8 cellular contexts compared by ENCODE assay signal in the genomic region with DNA sequence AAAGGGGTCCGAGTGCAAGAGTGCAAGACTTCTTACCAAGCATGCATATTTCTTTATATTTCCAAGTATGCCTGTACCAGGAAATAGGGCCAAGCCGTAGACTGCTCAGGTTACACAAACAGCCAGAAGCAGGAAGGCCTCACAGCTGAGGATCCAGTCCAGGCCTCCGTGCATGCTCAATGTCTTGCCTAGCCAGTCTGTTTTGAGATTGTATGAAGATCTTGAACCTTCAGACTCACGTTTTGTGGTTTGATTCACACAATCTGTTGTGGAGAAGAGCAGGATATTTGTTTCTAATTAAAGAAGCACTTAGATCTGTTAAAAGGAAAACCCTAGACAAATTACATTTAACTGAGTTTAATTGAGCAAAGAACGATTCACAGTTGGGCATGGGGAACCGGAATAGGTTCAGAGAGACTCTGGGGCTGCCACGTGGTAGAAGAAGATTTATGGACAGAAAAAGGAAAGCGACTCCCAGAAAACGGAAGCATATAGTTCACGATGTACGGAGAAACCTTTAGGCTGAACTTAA. TPM values are rescaled to one million over a fixed set of nuclear protein-coding genes. Genes with fewer than 3 reads are reported as not detected.
A peak's percentile ranks its signal among the peaks of the same experiment; 100 is the strongest.
DNase-seq lines count a peak whose midpoint lies in the region; ATAC-seq, FAIRE-seq and TF ChIP-seq lines count a peak whose summit lies in the region.

No MANE protein-coding gene starts in this region.

- H3K36me3 ChIP-seq in K562 (ENCODE audit: control insufficient read depth, insufficient read depth, low read length) = peaks cover under 1% of the 10 kb centered on the region; the same call in 1 of the 3 replicates
- H3K36me3 ChIP-seq in smooth muscle cell (ENCODE audit: low read depth) = no peaks in the 10 kb centered on the region

- in situ Hi-C loops in K562 (cut with MboI) = no loop called here

- peak overlapping the region; percentile 92 to 99 (median 95) for H3K27ac Mint-ChIP-seq in CD14-positive monocyte

- DNase-seq in CD14-positive monocyte (ENCODE audit: low spot score) (no peak), HEK293T (ENCODE audit: extremely low spot score) (peak; percentile 50), NCI-H69 (lab: John Stamatoyannopoulos, UW) (peak; percentile 83), K562 (ENCODE audit: extremely low read depth in 1 of 4, low spot score in 3 of 4) (peak; percentile 42 to 85 (median 54)), islet precursor cell (peak; percentile 76), smooth muscle cell (lab: John Stamatoyannopoulos, UW; ENCODE audit: unreplicated experiment) (no peak), GM12892 (ENCODE audit: insufficient read length) (no peak)
- no peak for DNase-seq in activated CD8-positive, alpha-beta memory T cell treated with anti-CD3 and anti-CD28 coated beads for 24 hours

- no peak for TF ChIP-seq CTCF in CD14-positive monocyte (IDR thresholded peaks at IDR 0.05)
- no peak for TF ChIP-seq CTCF in K562 (IDR thresholded peaks at IDR 0.05 in 2 of 3, conservative IDR thresholded peaks at IDR 0.05 in 1 of 3; ENCODE audit: insufficient read depth in 2 of 3, low read depth in 1 of 3, low read length in 3 of 3)
- no peak for TF ChIP-seq CTCF in smooth muscle cell (IDR thresholded peaks at IDR 0.05; ENCODE audit: borderline replicate concordance, insufficient read depth, poor library complexity, severe bottlenecking)

- peak overlapping the region; percentile 91 for H3K27ac ChIP-seq in K562 (ENCODE audit: extremely low read depth, low read depth, low read length)
- H3K27ac ChIP-seq in smooth muscle cell (ENCODE audit: low read depth) = peak overlapping the region; percentile 82

- H4K20me1 ChIP-seq in K562 (replicated peaks; ENCODE audit: control insufficient read depth, insufficient read depth, low read length) = no peaks in the 10 kb centered on the region; the same call in 1 of the 2 replicates
- H4K20me1 ChIP-seq in smooth muscle cell (ENCODE audit: low read depth) = no peaks in the 10 kb centered on the region

- no peak for TF ChIP-seq POLR2A in K562 (conservative IDR thresholded peaks at IDR 0.05)
- TF ChIP-seq POLR2A in GM12892 (IDR thresholded peaks at IDR 0.05; ENCODE audit: low read depth, low read length) = no peak

- ATAC-seq in K562 = peak; percentile 84

- CTCF ChIA-PET in HEK293T (lab: Yijun Ruan, JAX) (interaction anchor here (0.6 to 3.3 kb wide), 8 partner anchors 10 to 663 kb away, joined by 3 to 33 read pairs (median 3); no protein-coding TSS in a partner anchor), K562 (lab: Yijun Ruan, JAX; ENCODE audit: low intra/inter-chr PET ratio) (no interaction called here)

- intact Hi-C loops in CD14-positive monocyte (cut with micrococcal nuclease) (loop anchor here in 1 of 2 donors (10.0 kb wide), 1 partner anchor 112 kb away; a partner anchor contains a TSS), K562 (cut with micrococcal nuclease) (loop anchor here (2.0 to 5.0 kb wide), 2 partner anchors 16 to 486 kb away; a partner anchor contains a TSS)

- POLR2A ChIA-PET in HEK293T (lab: Yijun Ruan, JAX) = interaction anchor here (0.9 to 1.9 kb wide), 11 partner anchors 8 to 707 kb away, joined by 3 to 19 read pairs (median 4); a partner anchor contains a TSS
- POLR2A ChIA-PET in K562 (lab: Yijun Ruan, JAX) = interaction anchor here (0.6 to 1.8 kb wide), 5 partner anchors 8 to 1425 kb away, joined by 3 to 6 read pairs (median 3); a partner anchor contains a TSS

- 2% methylated on average over 11 of the region's 11 CpGs for WGBS in K562 (ENCODE audit: insufficient coverage, low coverage, missing lambda C conversion rate)
- 67% methylated on average over 11 of the region's 11 CpGs for WGBS in smooth muscle cell (ENCODE audit: low lambda C conversion rate)

- H3K9me3 ChIP-seq in K562 (replicated peaks; ENCODE audit: control insufficient read depth, insufficient read depth, low read depth, low read length) (no peaks in the 10 kb centered on the region), smooth muscle cell (replicated peaks; ENCODE audit: low read depth) (no peaks in the 10 kb centered on the region)

- H3K4me2 ChIP-seq in K562 (ENCODE audit: insufficient read depth, low read length) (peak overlapping the region; percentile 91), smooth muscle cell (peak overlapping the region; percentile 87)

- H3K79me2 ChIP-seq in K562 (ENCODE audit: control insufficient read depth, insufficient read depth, low read length) (peaks cover 49% of the 10 kb centered on the region; the same call in 2 of the 3 replicates), smooth muscle cell (ENCODE audit: low read depth) (peaks cover 7% of the 10 kb centered on the region)

- no peaks in the 10 kb centered on the region for H3K9me1 ChIP-seq in K562 (ENCODE audit: control insufficient read depth, insufficient read depth, low read length)

- no peaks in the 10 kb centered on the region for H3K9me3 Mint-ChIP-seq in CD14-positive monocyte

- peak; percentile 27; the same call in 1 of the 2 replicates for TF ChIP-seq EP300 in K562 (IDR thresholded peaks at IDR 0.05; ENCODE audit: low read length)

- peaks cover 0 to 1% (median 0%) of the 10 kb centered on the region in 3 donors for H3K27me3 Mint-ChIP-seq in CD14-positive monocyte (ENCODE audit: low read depth in 3 of 3)

- BruUV-seq in K562 (replicated peaks; lab: Mats Ljungman, UMichigan) = no TSS peak

- H3K4me3 Mint-ChIP-seq in CD14-positive monocyte = peak overlapping the region; percentile 96 to 100

- H3K9ac ChIP-seq in K562 (ENCODE audit: insufficient read depth in 1 of 2, low read depth in 2 of 2, low read length in 2 of 2) (peak overlapping the region; percentile 79 to 80; a peak in 3 of 4 replicates), smooth muscle cell (ENCODE audit: low read depth) (peak overlapping the region; percentile 63)

- H3K27me3 ChIP-seq in K562 (ENCODE audit: control insufficient read depth in 2 of 2, insufficient read depth in 2 of 2, low read length in 2 of 2) = no peaks in the 10 kb centered on the region
- no peaks in the 10 kb centered on the region for H3K27me3 ChIP-seq in smooth muscle cell (ENCODE audit: low read depth)

- no peak for TF ChIP-seq RAD21 in K562 (CRISPR knock-in tag; conservative IDR thresholded peaks at IDR 0.05 in 1 of 2, IDR thresholded peaks at IDR 0.05 in 1 of 2)

- H3K4me1 ChIP-seq in K562 (replicated peaks in 1 of 2; ENCODE audit: control insufficient read depth in 2 of 2, insufficient read depth in 2 of 2, low read length in 2 of 2) = peaks cover 21 to 47% of the 10 kb centered on the region in 2 experiments
- H3K4me1 ChIP-seq in smooth muscle cell (ENCODE audit: low read depth) = peaks cover 19% of the 10 kb centered on the region

- H3K4me1 Mint-ChIP-seq in CD14-positive monocyte = peaks cover 49% of the 10 kb centered on the region

- H3F3A ChIP-seq in smooth muscle cell (ENCODE audit: low read depth) = peaks cover 12% of the 10 kb centered on the region

- FAIRE-seq in K562 (lab: Jason Lieb, UNC) (peak; percentile 92), GM12892 (lab: Jason Lieb, UNC) (no peak)

- H2AFZ ChIP-seq in K562 (ENCODE audit: low read depth, low read length) = peak overlapping the region; percentile 98
- H2AFZ ChIP-seq in smooth muscle cell (ENCODE audit: low read depth) = peak overlapping the region; percentile 89

- peaks cover 2 to 16% of the 10 kb centered on the region in 2 donors for H3K36me3 Mint-ChIP-seq in CD14-positive monocyte

- peak overlapping the region; percentile 44 for H3K4me3 ChIP-seq in K562
- peak overlapping the region; percentile 52 for H3K4me3 ChIP-seq in smooth muscle cell

TF ChIP-seq in HEK293T, 16 proteins besides CTCF, POLR2A, EP300 and RAD21 (continues in another document):
- no peak for TF ChIP-seq BHLHE40 (IDR thresholded peaks at IDR 0.05; ENCODE audit: borderline replicate concordance)

TF ChIP-seq in K562, 482 proteins besides CTCF, POLR2A, EP300 and RAD21 (continues in another document):
- TF ChIP-seq MCM3 (IDR thresholded peaks at IDR 0.05) (no peak), MEIS2 (IDR thresholded peaks at IDR 0.05; ENCODE audit: partially characterized antibody) (peak; percentile 84), RUNX1 (IDR thresholded peaks at IDR 0.05; ENCODE audit: low read depth) (no peak), NR2C2 (CRISPR knock-in tag; IDR thresholded peaks at IDR 0.05) (no peak), NR2C2 (tag; IDR thresholded peaks at IDR 0.05) (no peak), MYC (IDR thresholded peaks at IDR 0.05; ENCODE audit: low read depth, low read length) (peak; percentile 68), MYC (CRISPR knock-in tag; IDR thresholded peaks at IDR 0.05; ENCODE audit: borderline replicate concordance, low read depth) (no peak)
- TF ChIP-seq, protein P1, sequence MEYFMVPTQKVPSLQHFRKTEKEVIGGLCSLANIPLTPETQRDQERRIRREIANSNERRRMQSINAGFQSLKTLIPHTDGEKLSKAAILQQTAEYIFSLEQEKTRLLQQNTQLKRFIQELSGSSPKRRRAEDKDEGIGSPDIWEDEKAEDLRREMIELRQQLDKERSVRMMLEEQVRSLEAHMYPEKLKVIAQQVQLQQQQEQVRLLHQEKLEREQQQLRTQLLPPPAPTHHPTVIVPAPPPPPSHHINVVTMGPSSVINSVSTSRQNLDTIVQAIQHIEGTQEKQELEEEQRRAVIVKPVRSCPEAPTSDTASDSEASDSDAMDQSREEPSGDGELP (CRISPR knock-in tag; IDR thresholded peaks at IDR 0.05; ENCODE audit: borderline replicate concordance) = peak; percentile 60

RNA-seq across cellular contexts. Expression of a gene that starts 1.2 kb away (rescaled TPM):
- polyA plus RNA-seq in CD14-positive monocyte (100 to 1,000 TPM; 153 to 221 TPM), K562 (2011; rRNA removed) (59.5 and 74.6 TPM in 2 replicates), K562 (2014; fragmentation: Illumina TruSeq; extraction: Trizol) (80.0 and 84.6 TPM in 2 replicates), K562 (2014; fragmentation: Nextera tagmentation; extraction: Ambion mirVana) (100 to 1,000 TPM; 108 to 115 TPM), K562 (2014; rRNA removed) (96.7 and 112 TPM in 2 replicates), smooth muscle cell (27.8 and 34.0 TPM in 2 replicates)
- 32.7 and 49.5 TPM in 2 replicates for total RNA-seq in K562 (2011; cell fraction: chromatin; rRNA removed; ENCODE audit: low replicate concordance)
- 34.0 and 43.0 TPM in 2 replicates for total RNA-seq in K562 (2011; cell fraction: nucleolus; rRNA removed)
- total RNA-seq in K562 (2011; cell fraction: nucleoplasm; rRNA removed) = 49.1 and 50.4 TPM in 2 replicates
- total RNA-seq in K562 (2014; rRNA removed) (38.7 and 49.1 TPM in 2 replicates), K562 (2014; rRNA removed; fragmentation: Illumina TruSeq; extraction: Trizol) (82.0 and 94.3 TPM in 2 replicates), K562 (2015; rRNA removed; fragmentation: Illumina TruSeq; extraction: Trizol) (84.7 and 92.7 TPM in 2 replicates), K562 (2021) (55.0 and 61.0 TPM in 2 replicates), smooth muscle cell (40.2 and 51.1 TPM in 2 replicates)
- 37.7 and 87.4 TPM in 2 replicates for polyA plus RNA-seq in K562 (2011; cell fraction: cytosol; rRNA removed)
- 13.9 and 28.1 TPM in 2 replicates for polyA plus RNA-seq in K562 (2011; cell fraction: nucleus; rRNA removed)
- 62.4 and 77.5 TPM in 2 replicates for polyA plus RNA-seq in K562 (2012)
- polyA minus RNA-seq in K562 (2011; rRNA and poly(A)+ RNA removed) = 23.9 and 27.1 TPM in 2 replicates
- 14.1 and 16.5 TPM in 2 replicates for polyA minus RNA-seq in K562 (2011; cell fraction: cytosol; rRNA and poly(A)+ RNA removed)
- polyA minus RNA-seq in K562 (2011; cell fraction: nucleus; rRNA and poly(A)+ RNA removed) = 11.4 and 23.4 TPM in 2 replicates
- 7.4 TPM for polyA plus RNA-seq in GM12892 (2012; ENCODE audit: missing spikeins)

Comparison
In these comparisons a context has a peak if more than half of its experiments do, and no peak if none do; other contexts are left out.
1. DNase-seq: peak in HEK293T (single experiment), NCI-H69 (single experiment), K562 (4 of 4) and islet precursor cell (single experiment); none in CD14-positive monocyte (single experiment), smooth muscle cell (single experiment), GM12892 (single experiment) and activated CD8-positive, alpha-beta memory T cell treated with anti-CD3 and anti-CD28 coated beads for 24 hours (single experiment).